ENCODE assay signal across 9 cellular contexts in the genomic region with DNA sequence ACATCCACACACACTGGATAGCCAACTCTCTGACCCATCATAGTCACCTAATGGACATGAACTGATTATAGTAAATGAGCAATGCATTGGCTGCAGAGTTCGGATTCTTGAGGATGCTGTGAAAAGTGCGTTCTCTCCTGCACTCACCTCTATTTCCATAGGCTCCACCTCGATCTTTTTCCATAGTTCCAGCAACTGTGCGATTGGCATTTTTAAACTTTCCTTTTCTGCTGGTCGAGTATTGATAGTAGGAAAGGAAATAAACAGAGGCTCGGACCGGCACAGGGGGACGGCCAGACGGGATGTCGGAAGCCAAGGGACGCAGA.
DNase-seq lines count a peak whose midpoint lies in the region; ATAC-seq and TF ChIP-seq lines count a peak whose summit lies in the region.
"Had no signal": no experiment of that assay in that cellular context is flagged by ENCODE, and none has a peak within 500 bp of the region (broad histone marks: within the 10 kb centered on the region; RNA-seq: fewer than 3 reads in every experiment).

No MANE protein-coding gene starts in this region.

- H3K9me3 ChIP-seq in SK-N-SH (no peaks in the 10 kb centered on the region), sigmoid colon (no peaks in the 10 kb centered on the region)

- WGBS in SK-N-SH (ENCODE audit: low lambda C conversion rate), result 3% methylated on average over 11 of the region's 11 CpGs
- 1 to 4% methylated on average over 11 of the region's 11 CpGs for WGBS in sigmoid colon, 2 donors

- H3K36me3 ChIP-seq in SK-N-SH (replicated peaks in 1 of 2; ENCODE audit: control insufficient read depth in 1 of 2, insufficient read depth in 2 of 2, low read length in 1 of 2), result no peaks in the 10 kb centered on the region
- H3K36me3 ChIP-seq in sigmoid colon, result no peaks in the 10 kb centered on the region

- TF ChIP-seq CTCF in GM12865 (IDR thresholded peaks at IDR 0.05; ENCODE audit: insufficient read depth, low read depth, low read length, missing control alignments), result no peak
- no peak for TF ChIP-seq CTCF in SK-N-SH (IDR thresholded peaks at IDR 0.05)
- no peak for TF ChIP-seq CTCF in foreskin keratinocyte (conservative IDR thresholded peaks at IDR 0.05)
- no peak for TF ChIP-seq CTCF in sigmoid colon (IDR thresholded peaks at IDR 0.05)

- no peaks in the 10 kb centered on the region for H3F3A ChIP-seq in SK-N-SH (replicated peaks; ENCODE audit: insufficient read depth)

- intact Hi-C loops in sigmoid colon (cut with DNase I), result loop anchor here (2.0 to 10.0 kb wide), 3 partner anchors 75 to 125 kb away; partner anchors contain the start of gene RNASET2

- H3K27me3 ChIP-seq in SK-N-SH (ENCODE audit: insufficient read depth) (peaks cover 47% of the 10 kb centered on the region; the same call in 1 of the 2 replicates), foreskin keratinocyte (peaks cover 55% of the 10 kb centered on the region), sigmoid colon (peaks cover 0 to 5% (median 0%) of the 10 kb centered on the region in 3 donors)

- no peak for TF ChIP-seq RAD21 in SK-N-SH (IDR thresholded peaks at IDR 0.05; ENCODE audit: low read length)

- ATAC-seq in foreskin keratinocyte, result peak; percentile 5
- no peak for ATAC-seq in HG02642 (IDR thresholded peaks at IDR 0.05; ENCODE audit: poor library complexity, unreplicated experiment)

- H3K9ac ChIP-seq in SK-N-SH, result no peak overlapping the region

- no peaks in the 10 kb centered on the region for H4K20me1 ChIP-seq in SK-N-SH (ENCODE audit: insufficient read depth)

- no peaks in the 10 kb centered on the region for H3K9me2 ChIP-seq in SK-N-SH

- H3K4me1 ChIP-seq in SK-N-SH (ENCODE audit: control insufficient read depth in 1 of 2, insufficient read depth in 2 of 2, low read depth in 1 of 2, low read length in 1 of 2) (peaks cover 0 to 8% of the 10 kb centered on the region in 2 experiments; a peak in 2 of 4 replicates), foreskin keratinocyte (no peaks in the 10 kb centered on the region), sigmoid colon (peaks cover 0 to 29% (median 19%) of the 10 kb centered on the region in 4 donors)

- H3K4me3 ChIP-seq in GM12865 (ENCODE audit: low read depth, low read length), result peak overlapping the region; percentile 43
- peak overlapping the region; percentile 60 to 67 for H3K4me3 ChIP-seq in SK-N-SH (ENCODE audit: low read depth in 2 of 2, low read length in 1 of 2)
- peak overlapping the region; percentile 53 to 75 (median 66) for H3K4me3 ChIP-seq in sigmoid colon
- H3K4me3 ChIP-seq: PC-9 had no signal

- peak overlapping the region; percentile 68; the same call in 1 of the 2 replicates for H2AFZ ChIP-seq in SK-N-SH (ENCODE audit: low read depth)
- H2AFZ ChIP-seq: PC-9 had no signal

- DNase-seq in GM12865 (ENCODE audit: low read depth), result no peak
- DNase-seq in SK-N-SH, result peak; percentile 40
- DNase-seq in foreskin keratinocyte, result no peak
- no peak for DNase-seq in sigmoid colon
- DNase-seq in NCI-H1436 treated with DMSO at 0.1 percent for 48 hours (lab: John Stamatoyannopoulos, UW), result no peak
- DNase-seq in NCI-H446 (lab: John Stamatoyannopoulos, UW), result no peak
- no peak for DNase-seq in kidney glomerular epithelial cell (lab: John Stamatoyannopoulos, UW)
- DNase-seq: PC-9 had no signal

- no peak for TF ChIP-seq POLR2A in sigmoid colon (IDR thresholded peaks at IDR 0.05)

- H3K79me2 ChIP-seq in SK-N-SH (ENCODE audit: insufficient read depth), result no peaks in the 10 kb centered on the region

- peak overlapping the region in 1 of 2 experiments; percentile 82; a peak in 2 of 4 replicates for H3K27ac ChIP-seq in SK-N-SH (ENCODE audit: low read depth in 2 of 2, low read length in 1 of 2)
- no peak overlapping the region for H3K27ac ChIP-seq in foreskin keratinocyte
- H3K27ac ChIP-seq in sigmoid colon, result peak overlapping the region; percentile 33 to 72 (median 54)
- H3K27ac ChIP-seq: PC-9 had no signal

- CTCF ChIA-PET in SK-N-SH (lab: Yijun Ruan, JAX), result interaction anchor here (0.8 to 1.6 kb wide), 10 partner anchors 10 to 280 kb away, joined by 3 to 10 read pairs (median 3); no protein-coding TSS in a partner anchor

- POLR2A ChIA-PET in SK-N-SH (lab: Yijun Ruan, JAX), result interaction anchor here (1.1 kb wide), 1 partner anchor 94 kb away, joined by 3 read pairs; the partner anchor contains the start of gene RNASET2

- TF ChIP-seq EP300 in SK-N-SH (IDR thresholded peaks at IDR 0.05; ENCODE audit: borderline replicate concordance in 1 of 2, low read depth in 1 of 2, low read length in 1 of 2) (no peak), sigmoid colon (IDR thresholded peaks at IDR 0.05) (no peak)

- peak overlapping the region; percentile 94 for H3K4me2 ChIP-seq in SK-N-SH
- H3K4me2 ChIP-seq: PC-9 had no signal

TF ChIP-seq in SK-N-SH, 30 proteins besides CTCF, POLR2A, EP300 and RAD21:
- TF ChIP-seq RFX5 (IDR thresholded peaks at IDR 0.05; ENCODE audit: low read length), result no peak
- 0 out of 2 replicates have a peak, but pooled peaks have one; percentile 11 for TF ChIP-seq NRF1 (IDR thresholded peaks at IDR 0.05; ENCODE audit: low read depth, low read length)
- peak; percentile 26; the same call in 1 of the 2 replicates for TF ChIP-seq MXI1 (IDR thresholded peaks at IDR 0.05; ENCODE audit: low read depth, low read length)
